ENCODE assay signal across 16 cellular contexts in genomic region chr7:52781250-52781649, GRCh38.
DNase-seq lines count a peak whose midpoint lies in the region; ATAC-seq and TF ChIP-seq lines count a peak whose summit lies in the region.
"Had no signal": no experiment of that assay in that cellular context is flagged by ENCODE, and none has a peak within 500 bp of the region (broad histone marks: within the 10 kb centered on the region; RNA-seq: fewer than 3 reads in every experiment).

No MANE protein-coding gene starts in this region.

- H3K4me1 ChIP-seq in rectal smooth muscle tissue (ENCODE audit: control insufficient read depth, insufficient read depth, low read length): peaks cover 8% of the 10 kb centered on the region
- H3K4me1 ChIP-seq: BLaER1 treated with 17β-estradiol and CSF1 and Interleukin-3, amounts not matched to agents 10 nM and 100 nM had no signal

- TF ChIP-seq CTCF in VCaP (conservative IDR thresholded peaks at IDR 0.05): no peak

- no peaks in the 10 kb centered on the region for H3K27me3 ChIP-seq in rectal smooth muscle tissue (ENCODE audit: control insufficient read depth, insufficient read depth, low read length)
- H3K27me3 ChIP-seq: BLaER1 treated with 17β-estradiol and CSF1 and Interleukin-3, amounts not matched to agents 10 nM and 100 nM had no signal

- no peak overlapping the region for H3K9ac ChIP-seq in rectal smooth muscle tissue (ENCODE audit: low read length)
- H3K9ac ChIP-seq: BLaER1 treated with 17β-estradiol and CSF1 and Interleukin-3, amounts not matched to agents 10 nM and 100 nM had no signal

- ATAC-seq in left colon: peak; percentile 86
- ATAC-seq in left ventricle myocardium superior: no peak
- ATAC-seq: GM23338, HepG2 had no signal

- no peaks in the 10 kb centered on the region for H3K36me3 ChIP-seq in rectal smooth muscle tissue (ENCODE audit: control insufficient read depth, insufficient read depth, low read length)
- H3K36me3 ChIP-seq: BLaER1 treated with 17β-estradiol and CSF1 and Interleukin-3, amounts not matched to agents 10 nM and 100 nM had no signal

- H3K27ac ChIP-seq in VCaP: peak overlapping the region; percentile 84
- peak overlapping the region; percentile 20 for H3K27ac ChIP-seq in rectal smooth muscle tissue (ENCODE audit: low read depth, low read length)
- H3K27ac ChIP-seq: BLaER1 treated with 17β-estradiol and CSF1 and Interleukin-3, amounts not matched to agents 10 nM and 100 nM had no signal

- H3K4me3 ChIP-seq in rectal smooth muscle tissue (ENCODE audit: low read length): no peak overlapping the region
- H3K4me3 ChIP-seq: BLaER1 treated with 17β-estradiol and CSF1 and Interleukin-3, amounts not matched to agents 10 nM and 100 nM; GM23338 had no signal

- intact Hi-C loops in left colon (cut with DNase I, micrococcal nuclease) (no loop called here), left ventricle myocardium superior (cut with micrococcal nuclease) (no loop called here)

- DNase-seq in left colon: peak in 1 of 2 donors; percentile 18
- no peak for DNase-seq in left ventricle myocardium superior
- no peak for DNase-seq in EL
- DNase-seq in KG1 (lab: John Stamatoyannopoulos, UW): no peak
- DNase-seq: CD4-positive, CD25-positive, alpha-beta regulatory T cell; CD8-positive, alpha-beta memory T cell; COR-L47; DMS 273 treated with DMSO at 0.1 percent for 48 hours; DMS53; DND-41; H7 had no signal
